Comparison of ENCODE assay signal across 8 cellular contexts in genomic region chr19:17932485-17933338, GRCh38. TPM values are rescaled to one million over a fixed set of nuclear protein-coding genes. Genes with fewer than 3 reads are reported as not detected.
DNase-seq lines count a peak whose midpoint lies in the region; ATAC-seq, FAIRE-seq and TF ChIP-seq lines count a peak whose summit lies in the region.

A gene with protein sequence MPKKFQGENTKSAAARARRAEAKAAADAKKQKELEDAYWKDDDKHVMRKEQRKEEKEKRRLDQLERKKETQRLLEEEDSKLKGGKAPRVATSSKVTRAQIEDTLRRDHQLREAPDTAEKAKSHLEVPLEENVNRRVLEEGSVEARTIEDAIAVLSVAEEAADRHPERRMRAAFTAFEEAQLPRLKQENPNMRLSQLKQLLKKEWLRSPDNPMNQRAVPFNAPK (plus strand): TSS chr19:17933015. CDS start chr19:17936421, 3,406 bp downstream.

- TF ChIP-seq CTCF in C4-2B (conservative IDR thresholded peaks at IDR 0.05) (peak; percentile 97), coronary artery (IDR thresholded peaks at IDR 0.05) (no peak), left lung (IDR thresholded peaks at IDR 0.05) (peak; percentile 70 to 74)

- peak within 1 kb of the TSS; percentile 82 for H3K27ac ChIP-seq in C4-2B
- peak within 1 kb of the TSS; percentile 74 to 82 for H3K27ac ChIP-seq in coronary artery
- peak within 1 kb of the TSS; percentile 76 to 89 for H3K27ac ChIP-seq in left lung

- H3K4me1 Mint-ChIP-seq in activated CD4-positive, alpha-beta T cell treated with anti-CD3 and anti-CD28 coated beads, Interleukin-2, amount 10 ng/mL, durations not matched to agents 24 days and 14 days = peaks cover 18% of the 10 kb centered on the region

- no peaks in the 10 kb centered on the region for H3K9me3 ChIP-seq in left lung

- peaks cover 12 to 24% of the 10 kb centered on the region in 2 donors for H3K4me1 ChIP-seq in left lung

- H3K27ac Mint-ChIP-seq in activated CD4-positive, alpha-beta T cell treated with anti-CD3 and anti-CD28 coated beads, Interleukin-2, amount 10 ng/mL, durations not matched to agents 24 days and 14 days = peak within 1 kb of the TSS; percentile 94

- peak within 1 kb of the TSS; percentile 86 for H3K4me3 ChIP-seq in coronary artery
- H3K4me3 ChIP-seq in left lung = peak within 1 kb of the TSS; percentile 68 to 87

- no peaks in the 10 kb centered on the region for H3K27me3 ChIP-seq in left lung

- FAIRE-seq in GM19239 (lab: Jason Lieb, UNC) = peak; percentile 91

- H3K27me3 Mint-ChIP-seq in activated CD4-positive, alpha-beta T cell treated with anti-CD3 and anti-CD28 coated beads, Interleukin-2, amount 10 ng/mL, durations not matched to agents 24 days and 14 days = no peaks in the 10 kb centered on the region

- H3K9me3 Mint-ChIP-seq in activated CD4-positive, alpha-beta T cell treated with anti-CD3 and anti-CD28 coated beads, Interleukin-2, amount 10 ng/mL, durations not matched to agents 24 days and 14 days = no peaks in the 10 kb centered on the region

- peaks cover 0 to 18% of the 10 kb centered on the region in 2 donors for H3K36me3 ChIP-seq in left lung

- peak within 1 kb of the TSS; percentile 92 for H3K4me3 Mint-ChIP-seq in activated CD4-positive, alpha-beta T cell treated with anti-CD3 and anti-CD28 coated beads, Interleukin-2, amount 10 ng/mL, durations not matched to agents 24 days and 14 days

- DNase-seq in GM19239 (ENCODE audit: insufficient read length, low spot score) (peak; percentile 88), NCI-H524 treated with DMSO at 0.1 percent for 48 hours (lab: John Stamatoyannopoulos, UW) (peak; percentile 59), coronary artery (ENCODE audit: low spot score) (peak; percentile 89), left lung (peak; percentile 93 to 97)
- peak; percentile 98 for DNase-seq in activated CD4-positive, alpha-beta T cell treated with anti-CD3 and anti-CD28 coated beads, Interleukin-2, amount 10 ng/mL, durations not matched to agents 24 days and 14 days
- peak; percentile 88 for DNase-seq in stimulated activated CD4-positive, alpha-beta T cell treated with anti-CD3 and anti-CD28 coated beads, Interleukin-2, amount 100 ng/mL, for 4 hours (ENCODE audit: low read depth)

- ATAC-seq in HG03442 (IDR thresholded peaks at IDR 0.05; ENCODE audit: unreplicated experiment) (peak; percentile 75), left lung (peak; percentile 98)

- peaks cover 13% of the 10 kb centered on the region for H3K36me3 Mint-ChIP-seq in activated CD4-positive, alpha-beta T cell treated with anti-CD3 and anti-CD28 coated beads, Interleukin-2, amount 10 ng/mL, durations not matched to agents 24 days and 14 days (ENCODE audit: low read depth)

- intact Hi-C loops in activated CD4-positive, alpha-beta T cell treated with anti-CD3 and anti-CD28 coated beads, Interleukin-2, amount 10 ng/mL, durations not matched to agents 24 days and 14 days (cut with micrococcal nuclease) = loop anchor here (1.0 to 2.0 kb wide), 3 partner anchors 16 to 73 kb away; partner anchors contain the start of gene RPL18A
- intact Hi-C loops in left lung (cut with DNase I) = no loop called here

RNA-seq across cellular contexts. Expression of the gene that starts here (rescaled TPM):
- total RNA-seq in activated CD4-positive, alpha-beta T cell treated with anti-CD3 and anti-CD28 coated beads, Interleukin-2, amount 10 ng/mL, durations not matched to agents 24 days and 14 days = 126 and 136 TPM in 2 replicates
- 10 to 100 TPM; 60.5 to 75.7 TPM for total RNA-seq in left lung

Comparison
In these comparisons a context has a peak if more than half of its experiments do, and no peak if none do; other contexts are left out.
1. Peak in every context shown above with its lines: DNase-seq, ATAC-seq, H3K4me3 ChIP-seq and H3K27ac ChIP-seq.